Comparison of ENCODE assay signal across 34 cellular contexts in genomic region chr2:241413929-241414580, GRCh38. TPM values are rescaled to one million over a fixed set of nuclear protein-coding genes. Genes with fewer than 3 reads are reported as not detected.
DNase-seq lines count a peak whose midpoint lies in the region; ATAC-seq, FAIRE-seq and TF ChIP-seq lines count a peak whose summit lies in the region.
"Had no signal": no experiment of that assay in that cellular context is flagged by ENCODE, and none has a peak within 500 bp of the region (broad histone marks: within the 10 kb centered on the region; RNA-seq: fewer than 3 reads in every experiment).

No MANE protein-coding gene starts in this region.

- no peak for ATAC-seq in HG03095 (IDR thresholded peaks at IDR 0.05; ENCODE audit: unreplicated experiment)
- ATAC-seq: A549; left lobe of liver; sciatic nerve; stimulated activated memory B cell treated with anti-CD40 and anti-IgM and Interleukin-4, amounts not matched to agents 10 μg/mL and 1 μg/mL and 100 μg/mL, for 72 hours had no signal

- H3K9me3 ChIP-seq in osteoblast (ENCODE audit: low read depth, low read length), result no peaks in the 10 kb centered on the region
- H3K9me3 ChIP-seq: A549, colonic mucosa, suprapubic skin, vagina had no signal

- no peaks in the 10 kb centered on the region for H3K27me3 ChIP-seq in osteoblast (ENCODE audit: insufficient read depth, low read length)
- H3K27me3 ChIP-seq: cardiac muscle cell, colonic mucosa, hepatocyte, suprapubic skin, vagina had no signal

- peaks cover 2% of the 10 kb centered on the region for H4K20me1 ChIP-seq in osteoblast (ENCODE audit: insufficient read depth, low read length)

- DNase-seq in ELR (ENCODE audit: low read depth) (peak; percentile 25), RKO (ENCODE audit: low spot score) (peak; percentile 38), fibroblast of mammary gland (ENCODE audit: low read depth) (peak; percentile 45), osteoblast (ENCODE audit: insufficient read length, low spot score, missing footprints) (peak; percentile 25), DMS 273 treated with DMSO at 0.1 percent for 48 hours (lab: John Stamatoyannopoulos, UW) (no peak), urothelium cell line (ENCODE audit: low spot score) (no peak)
- DNase-seq in activated naive CD4-positive, alpha-beta T cell treated with anti-CD3 and anti-CD28 coated beads, Interleukin-2, amount 50 U/mL, for 16 hours, result no peak
- DNase-seq: activated CD4-positive, alpha-beta T cell treated with anti-CD3 and anti-CD28 coated beads for 4 hours; activated CD8-positive, alpha-beta memory T cell treated with anti-CD3 and anti-CD28 coated beads for 24 hours; activated naive CD4-positive, alpha-beta T cell treated with Interleukin-2 at 50 U/mL for 16 hours; AML-193; amniotic stem cell; CD4-positive, alpha-beta T cell; colonic mucosa; effector memory CD4-positive, alpha-beta T cell; HFFc6; naive B cell; NCI-H1092; NCI-H1694 treated with DMSO at 0.1 percent for 48 hours; NCI-H524; SHP77; stimulated activated CD4-positive, alpha-beta T cell treated with anti-CD3 and anti-CD28 coated beads, Interleukin-12 subunit alpha, Interleukin-12 subunit beta, amount 100 ng/mL, for 4 hours; stimulated activated CD4-positive, alpha-beta T cell treated with anti-CD3 and anti-CD28 coated beads, Interleukin-4, amount 100 ng/mL, for 24 hours had no signal

- FAIRE-seq in urothelium cell line (lab: Jason Lieb, UNC), result no peak
- FAIRE-seq: A549, frontal cortex had no signal

- H3K4me2 ChIP-seq in osteoblast (ENCODE audit: insufficient read depth, low read length), result no peak overlapping the region
- H3K4me2 ChIP-seq: A549, hepatocyte had no signal

- H2AFZ ChIP-seq in osteoblast (ENCODE audit: low read length), result no peak overlapping the region
- H2AFZ ChIP-seq: hepatocyte had no signal

- no peaks in the 10 kb centered on the region for H3K79me2 ChIP-seq in osteoblast (ENCODE audit: insufficient read depth, low read length)
- H3K79me2 ChIP-seq: hepatocyte had no signal

- no peak for TF ChIP-seq CTCF in fibroblast of mammary gland (conservative IDR thresholded peaks at IDR 0.05; ENCODE audit: control insufficient read depth, insufficient read depth, low read depth, low read length)
- TF ChIP-seq CTCF in osteoblast (IDR thresholded peaks at IDR 0.05; ENCODE audit: extremely low read depth, low read depth, low read length), result no peak

- H3K4me1 ChIP-seq in osteoblast (ENCODE audit: insufficient read depth, low read length), result peaks cover 23% of the 10 kb centered on the region
- H3K4me1 ChIP-seq: A549, suprapubic skin, vagina had no signal

- no peak overlapping the region for H3K4me3 ChIP-seq in fibroblast of mammary gland (ENCODE audit: control insufficient read depth, low read depth, low read length)
- no peak overlapping the region for H3K4me3 ChIP-seq in osteoblast (ENCODE audit: insufficient read depth, low read length)
- H3K4me3 ChIP-seq: A549, cardiac muscle cell, colonic mucosa, hepatocyte, suprapubic skin, vagina had no signal

- no peak overlapping the region for H3K27ac ChIP-seq in osteoblast (ENCODE audit: low read depth, low read length)
- H3K27ac ChIP-seq: A549, cardiac muscle cell, colonic mucosa, hepatocyte, suprapubic skin, vagina, VCaP had no signal

- peaks cover 44% of the 10 kb centered on the region for H3K36me3 ChIP-seq in osteoblast (ENCODE audit: insufficient read depth, low read length)
- H3K36me3 ChIP-seq: colonic mucosa had no signal

RNA-seq across cellular contexts. Expression of gene FARP2, which starts 58.0 kb away (rescaled TPM):
- 41.3 and 44.5 TPM in 2 replicates for total RNA-seq in osteoblast

Comparison
In these comparisons a context has a peak if more than half of its experiments do, and no peak if none do; other contexts are left out.
1. DNase-seq: peak in ELR (single experiment), RKO (single experiment), fibroblast of mammary gland (single experiment) and osteoblast (single experiment); none in DMS 273 treated with DMSO at 0.1 percent for 48 hours (single experiment), urothelium cell line (single experiment) and activated naive CD4-positive, alpha-beta T cell treated with anti-CD3 and anti-CD28 coated beads, Interleukin-2, amount 50 U/mL, for 16 hours (single experiment).